In the genomic region with DNA sequence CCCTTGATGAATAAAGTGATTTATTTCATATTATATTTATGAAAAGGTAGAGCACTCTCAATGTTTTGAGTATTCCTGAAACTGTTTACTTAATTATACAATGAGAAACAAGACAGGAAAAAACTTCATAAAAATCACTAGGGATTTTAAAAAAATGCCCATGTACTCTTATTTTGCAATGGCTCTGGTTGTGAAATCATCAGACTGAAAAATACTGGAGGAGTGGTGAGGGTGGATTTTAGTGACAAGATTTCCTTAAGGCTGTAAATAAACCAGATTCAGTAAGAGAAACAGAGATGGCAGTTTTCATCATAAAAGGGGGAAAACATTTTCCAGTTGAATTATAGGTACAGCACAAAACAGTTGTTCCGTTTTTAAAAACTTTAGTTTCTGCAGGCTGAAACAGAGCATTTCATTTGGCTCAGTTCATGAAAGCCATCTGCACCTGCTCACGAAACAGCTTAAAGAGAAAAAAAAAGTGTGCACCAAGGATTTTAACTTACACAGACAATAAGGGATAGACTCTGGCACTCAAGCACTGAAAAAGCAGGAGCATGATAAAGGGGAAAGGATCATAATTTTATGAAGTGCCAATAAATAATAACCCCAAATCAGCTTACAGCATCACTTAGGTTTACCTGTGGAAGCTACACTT, we compare ENCODE assay signal across 8 cellular contexts.
A peak's percentile ranks its signal among the peaks of the same experiment; 100 is the strongest.
DNase-seq lines count a peak whose midpoint lies in the region; ATAC-seq, FAIRE-seq and TF ChIP-seq lines count a peak whose summit lies in the region.

No MANE protein-coding gene starts in this region.

- H3K4me1 ChIP-seq in HepG2 (ENCODE audit: insufficient read depth, low read length): peaks cover 77% of the 10 kb centered on the region
- H3K4me1 ChIP-seq in thyroid gland: peaks cover 15 to 37% of the 10 kb centered on the region in 2 donors

- H3K4me2 ChIP-seq in HepG2 (ENCODE audit: low read depth, low read length): peak overlapping the region; percentile 49; the same call in 1 of the 2 replicates

- BruUV-seq in HepG2 (replicated peaks; lab: Mats Ljungman, UMichigan): no TSS peak

- H3K36me3 Mint-ChIP-seq in activated CD8-positive, alpha-beta memory T cell treated with anti-CD3 and anti-CD28 coated beads, Interleukin-2, amount 10 ng/mL, durations not matched to agents 7 days and 5 days: peaks cover 2% of the 10 kb centered on the region
- H3K36me3 Mint-ChIP-seq in activated naive CD8-positive, alpha-beta T cell: peaks cover 5% of the 10 kb centered on the region

- peak overlapping the region; percentile 54 for H3K27ac Mint-ChIP-seq in activated CD8-positive, alpha-beta memory T cell treated with anti-CD3 and anti-CD28 coated beads, Interleukin-2, amount 10 ng/mL, durations not matched to agents 7 days and 5 days
- H3K27ac Mint-ChIP-seq in activated naive CD8-positive, alpha-beta T cell: peak overlapping the region; percentile 91

- in situ Hi-C loops in HepG2 (cut with HindIII; ENCODE audit: extremely low pct_ligation_motif_present, low pct_unique_long_range_greater_than_20kb): no loop called here

- no peak for FAIRE-seq in HepG2 (lab: Jason Lieb, UNC)

- H3K4me3 ChIP-seq in HepG2 (replicated peaks in 1 of 3; ENCODE audit: insufficient read depth in 1 of 3, low read depth in 2 of 3, low read length in 3 of 3): no peak overlapping the region
- peak overlapping the region in 1 of 3 donors; percentile 12 for H3K4me3 ChIP-seq in thyroid gland (replicated peaks in 1 of 3)

- H3K4me1 Mint-ChIP-seq in activated CD8-positive, alpha-beta memory T cell treated with anti-CD3 and anti-CD28 coated beads, Interleukin-2, amount 10 ng/mL, durations not matched to agents 7 days and 5 days: peaks cover 47% of the 10 kb centered on the region
- H3K4me1 Mint-ChIP-seq in activated naive CD8-positive, alpha-beta T cell (ENCODE audit: low read depth): peaks cover 60% of the 10 kb centered on the region

- intact Hi-C loops in HepG2 (cut with micrococcal nuclease; ENCODE audit: unreplicated experiment): loop anchor here (5.0 to 10.0 kb wide), 2 partner anchors 100 to 148 kb away; a partner anchor contains a TSS
- intact Hi-C loops in thyroid gland (cut with DNase I): no loop called here

- H3K9me3 ChIP-seq in HepG2 (ENCODE audit: low read length) (no peaks in the 10 kb centered on the region), thyroid gland (no peaks in the 10 kb centered on the region)

- peak overlapping the region; percentile 6; the same call in 1 of the 2 replicates for H3K9ac ChIP-seq in HepG2 (ENCODE audit: insufficient read depth, low read depth, low read length)

- H3K27me3 ChIP-seq in HepG2 (ENCODE audit: control insufficient read depth in 1 of 2, insufficient read depth in 2 of 2, low read length in 2 of 2): no peaks in the 10 kb centered on the region
- no peaks in the 10 kb centered on the region for H3K27me3 ChIP-seq in thyroid gland

- no peaks in the 10 kb centered on the region for H3K9me3 Mint-ChIP-seq in activated CD8-positive, alpha-beta memory T cell treated with anti-CD3 and anti-CD28 coated beads, Interleukin-2, amount 10 ng/mL, durations not matched to agents 7 days and 5 days (ENCODE audit: low read depth)
- H3K9me3 Mint-ChIP-seq in activated naive CD8-positive, alpha-beta T cell (ENCODE audit: low read depth): no peaks in the 10 kb centered on the region

- no peak for ATAC-seq in activated CD8-positive, alpha-beta memory T cell treated with anti-CD3 and anti-CD28 coated beads, Interleukin-2, amount 10 ng/mL, durations not matched to agents 7 days and 5 days
- no peak for ATAC-seq in HepG2
- ATAC-seq in HG03432 (IDR thresholded peaks at IDR 0.05; ENCODE audit: unreplicated experiment): no peak
- ATAC-seq in HG03196 (IDR thresholded peaks at IDR 0.05; ENCODE audit: unreplicated experiment): no peak
- no peak for ATAC-seq in GM21576 (IDR thresholded peaks at IDR 0.05; ENCODE audit: unreplicated experiment)

- H3K27ac ChIP-seq in HepG2 (ENCODE audit: extremely low read length, insufficient read depth, low read length) (peak overlapping the region; percentile 71), thyroid gland (peak overlapping the region in 2 of 3 donors; percentile 88 to 89)

- CTCF ChIA-PET in activated CD8-positive, alpha-beta memory T cell treated with anti-CD3 and anti-CD28 coated beads, Interleukin-2, amount 10 ng/mL, durations not matched to agents 7 days and 5 days (lab: Charles Lee): interaction anchor here (0.9 to 4.7 kb wide), 9 partner anchors 11 to 187 kb away, joined by 3 to 57 read pairs (median 3); a partner anchor contains a TSS
- CTCF ChIA-PET in HepG2 (lab: Yijun Ruan, JAX; ENCODE audit: low intra/inter-chr PET ratio, low total read pairs): no interaction called here

- H3K27me3 Mint-ChIP-seq in activated CD8-positive, alpha-beta memory T cell treated with anti-CD3 and anti-CD28 coated beads, Interleukin-2, amount 10 ng/mL, durations not matched to agents 7 days and 5 days: no peaks in the 10 kb centered on the region
- H3K27me3 Mint-ChIP-seq in activated naive CD8-positive, alpha-beta T cell: no peaks in the 10 kb centered on the region

- H2AFZ ChIP-seq in HepG2 (ENCODE audit: low read length): no peak overlapping the region

- WGBS in HepG2 (ENCODE audit: low lambda C conversion rate): 71% methylated on average over 2 of the region's 2 CpGs
- WGBS in thyroid gland, 2 donors: 55 to 69% methylated on average over 2 of the region's 2 CpGs

- TF ChIP-seq EP300 in HepG2 (IDR thresholded peaks at IDR 0.05; ENCODE audit: low read depth in 2 of 2, low read length in 2 of 2) (no peak), HepG2 (CRISPR knock-in tag; IDR thresholded peaks at IDR 0.05; ENCODE audit: borderline replicate concordance) (no peak)

- no peaks in the 10 kb centered on the region for H3K36me3 ChIP-seq in HepG2 (replicated peaks in 1 of 2; ENCODE audit: control insufficient read depth in 1 of 2, insufficient read depth in 2 of 2, low read length in 2 of 2)
- H3K36me3 ChIP-seq in thyroid gland: no peaks in the 10 kb centered on the region

- TF ChIP-seq POLR2A in HepG2 (IDR thresholded peaks at IDR 0.05; ENCODE audit: insufficient read depth in 1 of 2, low read depth in 2 of 2, low read length in 2 of 2) (no peak), thyroid gland (IDR thresholded peaks at IDR 0.05) (no peak)

- TF ChIP-seq CTCF in HepG2 (CRISPR knock-in tag; IDR thresholded peaks at IDR 0.05): no peak
- TF ChIP-seq CTCF in thyroid gland (IDR thresholded peaks at IDR 0.05): no peak

- peaks cover 47% of the 10 kb centered on the region for H3K79me2 ChIP-seq in HepG2 (ENCODE audit: insufficient read depth, low read length)

- POLR2A ChIA-PET in HepG2 (lab: Yijun Ruan, JAX): interaction anchor here (1.6 to 2.3 kb wide), 2 partner anchors 90 to 100 kb away, joined by 6 to 7 read pairs; a partner anchor contains a TSS

- no peak for DNase-seq in activated CD8-positive, alpha-beta memory T cell treated with anti-CD3 and anti-CD28 coated beads, Interleukin-2, amount 10 ng/mL, durations not matched to agents 7 days and 5 days
- no peak for DNase-seq in activated CD8-positive, alpha-beta memory T cell treated with anti-CD3 and anti-CD28 coated beads, Interleukin-2, amount 50 U/mL, for 4 hours
- DNase-seq in HepG2 (ENCODE audit: low spot score): no peak
- no peak for DNase-seq in thyroid gland

- no peak for TF ChIP-seq RAD21 in HepG2 (CRISPR knock-in tag; IDR thresholded peaks at IDR 0.05)

- H3K4me3 Mint-ChIP-seq in activated CD8-positive, alpha-beta memory T cell treated with anti-CD3 and anti-CD28 coated beads, Interleukin-2, amount 10 ng/mL, durations not matched to agents 7 days and 5 days: peak overlapping the region; percentile 20
- H3K4me3 Mint-ChIP-seq in activated naive CD8-positive, alpha-beta T cell: peak overlapping the region; percentile 83

- no peaks in the 10 kb centered on the region for H4K20me1 ChIP-seq in HepG2 (ENCODE audit: insufficient read depth, low read length)

TF ChIP-seq in HepG2, 621 proteins besides CTCF, POLR2A, EP300 and RAD21 (continues in another document):
- no peak for TF ChIP-seq NBN (conservative IDR thresholded peaks at IDR 0.05)
- TF ChIP-seq, protein P1, sequence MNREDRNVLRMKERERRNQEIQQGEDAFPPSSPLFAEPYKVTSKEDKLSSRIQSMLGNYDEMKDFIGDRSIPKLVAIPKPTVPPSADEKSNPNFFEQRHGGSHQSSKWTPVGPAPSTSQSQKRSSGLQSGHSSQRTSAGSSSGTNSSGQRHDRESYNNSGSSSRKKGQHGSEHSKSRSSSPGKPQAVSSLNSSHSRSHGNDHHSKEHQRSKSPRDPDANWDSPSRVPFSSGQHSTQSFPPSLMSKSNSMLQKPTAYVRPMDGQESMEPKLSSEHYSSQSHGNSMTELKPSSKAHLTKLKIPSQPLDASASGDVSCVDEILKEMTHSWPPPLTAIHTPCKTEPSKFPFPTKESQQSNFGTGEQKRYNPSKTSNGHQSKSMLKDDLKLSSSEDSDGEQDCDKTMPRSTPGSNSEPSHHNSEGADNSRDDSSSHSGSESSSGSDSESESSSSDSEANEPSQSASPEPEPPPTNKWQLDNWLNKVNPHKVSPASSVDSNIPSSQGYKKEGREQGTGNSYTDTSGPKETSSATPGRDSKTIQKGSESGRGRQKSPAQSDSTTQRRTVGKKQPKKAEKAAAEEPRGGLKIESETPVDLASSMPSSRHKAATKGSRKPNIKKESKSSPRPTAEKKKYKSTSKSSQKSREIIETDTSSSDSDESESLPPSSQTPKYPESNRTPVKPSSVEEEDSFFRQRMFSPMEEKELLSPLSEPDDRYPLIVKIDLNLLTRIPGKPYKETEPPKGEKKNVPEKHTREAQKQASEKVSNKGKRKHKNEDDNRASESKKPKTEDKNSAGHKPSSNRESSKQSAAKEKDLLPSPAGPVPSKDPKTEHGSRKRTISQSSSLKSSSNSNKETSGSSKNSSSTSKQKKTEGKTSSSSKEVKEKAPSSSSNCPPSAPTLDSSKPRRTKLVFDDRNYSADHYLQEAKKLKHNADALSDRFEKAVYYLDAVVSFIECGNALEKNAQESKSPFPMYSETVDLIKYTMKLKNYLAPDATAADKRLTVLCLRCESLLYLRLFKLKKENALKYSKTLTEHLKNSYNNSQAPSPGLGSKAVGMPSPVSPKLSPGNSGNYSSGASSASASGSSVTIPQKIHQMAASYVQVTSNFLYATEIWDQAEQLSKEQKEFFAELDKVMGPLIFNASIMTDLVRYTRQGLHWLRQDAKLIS (CRISPR knock-in tag; IDR thresholded peaks at IDR 0.05): 0 out of 2 replicates have a peak, but pooled peaks have one; percentile 7
- TF ChIP-seq, protein P2, sequence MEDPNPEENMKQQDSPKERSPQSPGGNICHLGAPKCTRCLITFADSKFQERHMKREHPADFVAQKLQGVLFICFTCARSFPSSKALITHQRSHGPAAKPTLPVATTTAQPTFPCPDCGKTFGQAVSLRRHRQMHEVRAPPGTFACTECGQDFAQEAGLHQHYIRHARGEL (CRISPR knock-in tag; IDR thresholded peaks at IDR 0.05): no peak
- 0 out of 2 replicates have a peak, but pooled peaks have one; percentile 9 for TF ChIP-seq MEF2D (CRISPR knock-in tag; IDR thresholded peaks at IDR 0.05)
- peak; percentile 61 for TF ChIP-seq CEBPG (CRISPR knock-in tag; IDR thresholded peaks at IDR 0.05)
- TF ChIP-seq ZNF546 (CRISPR knock-in tag; conservative IDR thresholded peaks at IDR 0.05): no peak
- peak; percentile 82 for TF ChIP-seq CEBPB (IDR thresholded peaks at IDR 0.05; ENCODE audit: borderline replicate concordance, low read depth, low read length)
- TF ChIP-seq ZFP1 (CRISPR knock-in tag; IDR thresholded peaks at IDR 0.05): no peak
